31 cellular contexts compared by ENCODE assay signal in genomic region chr9:99216073-99216472, GRCh38.
"Had no signal": no experiment of that assay in that cellular context is flagged by ENCODE, and none has a peak within 500 bp of the region (broad histone marks: within the 10 kb centered on the region; RNA-seq: fewer than 3 reads in every experiment).

No MANE protein-coding gene starts in this region.

- H3K4me3 ChIP-seq: adrenal gland, cardiac muscle cell had no signal

- H3K27me3 ChIP-seq: adrenal gland, cardiac muscle cell had no signal

- ATAC-seq: activated CD8-positive, alpha-beta memory T cell treated with anti-CD3 and anti-CD28 coated beads, Interleukin-2, amount 10 ng/mL, durations not matched to agents 7 days and 5 days; activated CD8-positive, alpha-beta T cell treated with anti-CD3 and anti-CD28 coated beads, Interleukin-2, amount 10 ng/mL, durations not matched to agents 7 days and 5 days; activated naive CD4-positive, alpha-beta T cell treated with anti-CD3 and anti-CD28 coated beads, Interleukin-2, amount 50 U/mL, for 72 hours had no signal

- FAIRE-seq: bronchial epithelial cell, TTC549 had no signal

- H3K9me3 ChIP-seq: adrenal gland had no signal

- H3K27ac ChIP-seq: adrenal gland, cardiac muscle cell, VCaP had no signal

- DNase-seq: activated B cell treated with CpG ODN at 0.5 μM for 24 hours; activated CD4-positive, alpha-beta memory T cell treated with anti-CD3 and anti-CD28 coated beads, Interleukin-2, amount 10 ng/mL, durations not matched to agents 7 days and 5 days; activated CD4-positive, alpha-beta T cell treated with anti-CD3 and anti-CD28 coated beads for 4 hours; activated CD4-positive, alpha-beta T cell treated with anti-CD3 and anti-CD28 coated beads, Interleukin-2, amount 10 ng/mL, durations not matched to agents 24 days and 14 days; activated CD4-positive, alpha-beta T cell treated with anti-CD3 and anti-CD28 coated beads, Interleukin-2, amount 50 U/mL, for 1 hour; activated CD4-positive, alpha-beta T cell treated with anti-CD3 and anti-CD28 coated beads, Interleukin-2, amount 50 U/mL, for 48 hours; activated CD4-positive, CD25-positive, alpha-beta regulatory T cell treated with anti-CD3 and anti-CD28 coated beads, Interleukin-2, amount 50 U/mL, for 72 hours; activated CD8-positive, alpha-beta memory T cell treated with anti-CD3 and anti-CD28 coated beads for 24 hours; activated CD8-positive, alpha-beta memory T cell treated with anti-CD3 and anti-CD28 coated beads, Interleukin-2, amount 10 ng/mL, durations not matched to agents 7 days and 5 days; activated CD8-positive, alpha-beta memory T cell treated with anti-CD3 and anti-CD28 coated beads, Interleukin-2, amount 50 U/mL, for 48 hours; activated CD8-positive, alpha-beta T cell treated with anti-CD3 and anti-CD28 coated beads, Interleukin-2, amount 10 ng/mL, durations not matched to agents 7 days and 5 days; activated effector memory CD4-positive, alpha-beta T cell treated with anti-CD3 and anti-CD28 coated beads, Interleukin-2, amount 50 U/mL, for 16 hours; activated gamma-delta T cell treated with Interleukin-2 at 50 U/mL for 16 hours; activated naive CD4-positive, alpha-beta T cell; activated naive CD4-positive, alpha-beta T cell treated with anti-CD3 and anti-CD28 coated beads for 36 hours; activated naive CD4-positive, alpha-beta T cell treated with anti-CD3 and anti-CD28 coated beads, Interleukin-2, amount 50 U/mL, for 16 hours; activated naive CD8-positive, alpha-beta T cell treated with anti-CD3 and anti-CD28 coated beads for 36 hours; activated T-cell treated with anti-CD3 and anti-CD28 coated beads, Interleukin-2, amount 50 U/mL, for 24 hours; activated T-cell treated with anti-CD3 and anti-CD28 coated beads, Interleukin-2, amount 50 U/mL, for 48 hours; adrenal gland; amniotic stem cell; aorta; caudate nucleus; cerebellar nuclear complex; T-helper 2 cell; T-helper 9 cell had no signal
